Comparison of ENCODE assay signal across 12 cellular contexts in the genomic region with DNA sequence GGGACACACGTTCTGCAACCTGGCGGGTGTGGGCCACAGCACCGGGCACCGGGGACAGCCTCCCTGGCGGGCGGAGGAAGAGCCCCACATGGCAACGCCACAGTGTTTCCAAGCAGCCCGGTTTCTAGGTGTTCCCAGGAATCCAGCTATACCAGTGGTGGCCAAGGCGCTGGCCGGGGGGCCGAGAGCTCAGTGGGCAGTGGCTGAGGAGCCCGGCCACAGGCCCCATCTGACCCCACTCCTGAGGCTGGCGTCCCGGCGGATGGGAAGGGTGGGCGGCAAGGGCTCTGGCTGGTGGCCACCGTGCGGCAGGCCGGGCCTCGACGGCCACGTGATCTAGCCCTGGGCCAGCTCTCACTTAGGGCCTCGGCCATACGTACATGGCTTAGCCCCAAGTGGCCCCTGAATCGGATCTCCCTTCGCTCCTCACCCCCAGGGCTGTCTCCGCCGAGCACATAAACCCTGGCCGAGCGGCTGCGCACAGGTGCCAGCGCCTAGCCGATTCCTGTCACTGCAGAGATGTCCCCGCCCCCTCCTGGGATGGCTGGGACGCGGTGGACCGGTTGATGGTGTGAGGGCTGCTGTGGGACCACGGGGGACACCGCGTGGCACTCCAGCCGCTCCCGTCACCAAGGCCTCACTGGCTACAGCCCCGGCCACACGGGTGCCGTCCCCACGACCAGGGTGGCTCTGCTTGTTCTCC.
A peak's percentile ranks its signal among the peaks of the same experiment; 100 is the strongest.
DNase-seq lines count a peak whose midpoint lies in the region; ATAC-seq and TF ChIP-seq lines count a peak whose summit lies in the region.
"Had no signal": no experiment of that assay in that cellular context is flagged by ENCODE, and none has a peak within 500 bp of the region (broad histone marks: within the 10 kb centered on the region; RNA-seq: fewer than 3 reads in every experiment).

No MANE protein-coding gene starts in this region.

- no peaks in the 10 kb centered on the region for H3K36me3 ChIP-seq in CD8-positive, alpha-beta T cell (ENCODE audit: insufficient read depth, low read length)
- H3K36me3 ChIP-seq in body of pancreas (replicated peaks in 1 of 2; ENCODE audit: insufficient read depth in 1 of 2, low read depth in 2 of 2) = no peaks in the 10 kb centered on the region

- no peak overlapping the region for H3K27ac Mint-ChIP-seq in CD8-positive, alpha-beta T cell
- H3K27ac Mint-ChIP-seq in stimulated activated memory B cell treated with anti-CD40 and anti-IgM and Interleukin-4, amounts not matched to agents 10 μg/mL and 1 μg/mL and 100 μg/mL, for 72 hours = no peak overlapping the region

- H3K36me3 Mint-ChIP-seq in CD8-positive, alpha-beta T cell = no peaks in the 10 kb centered on the region
- H3K36me3 Mint-ChIP-seq in stimulated activated memory B cell treated with anti-CD40 and anti-IgM and Interleukin-4, amounts not matched to agents 10 μg/mL and 1 μg/mL and 100 μg/mL, for 72 hours = no peaks in the 10 kb centered on the region
- H3K36me3 Mint-ChIP-seq: CD4-positive, CD25-positive, alpha-beta regulatory T cell had no signal

- peaks cover 9% of the 10 kb centered on the region for H3K27me3 Mint-ChIP-seq in CD8-positive, alpha-beta T cell (ENCODE audit: low read depth)
- peaks cover 11% of the 10 kb centered on the region for H3K27me3 Mint-ChIP-seq in stimulated activated memory B cell treated with anti-CD40 and anti-IgM and Interleukin-4, amounts not matched to agents 10 μg/mL and 1 μg/mL and 100 μg/mL, for 72 hours

- H3K4me3 Mint-ChIP-seq in CD8-positive, alpha-beta T cell = no peak overlapping the region
- H3K4me3 Mint-ChIP-seq in stimulated activated memory B cell treated with anti-CD40 and anti-IgM and Interleukin-4, amounts not matched to agents 10 μg/mL and 1 μg/mL and 100 μg/mL, for 72 hours = no peak overlapping the region
- H3K4me3 Mint-ChIP-seq: CD4-positive, CD25-positive, alpha-beta regulatory T cell had no signal

- POLR2A ChIA-PET in CD8-positive, alpha-beta T cell (lab: Charles Lee) = no interaction called here

- CTCF ChIA-PET in CD8-positive, alpha-beta T cell (lab: Charles Lee) = interaction anchor here (0.9 kb wide), 1 partner anchor 157 kb away, joined by 3 read pairs; no protein-coding TSS in a partner anchor

- peaks cover 11% of the 10 kb centered on the region for H3K4me1 Mint-ChIP-seq in CD8-positive, alpha-beta T cell (ENCODE audit: low read depth)
- peaks cover 11% of the 10 kb centered on the region for H3K4me1 Mint-ChIP-seq in stimulated activated memory B cell treated with anti-CD40 and anti-IgM and Interleukin-4, amounts not matched to agents 10 μg/mL and 1 μg/mL and 100 μg/mL, for 72 hours

- no peaks in the 10 kb centered on the region for H3K27me3 ChIP-seq in CD8-positive, alpha-beta T cell (ENCODE audit: insufficient read depth, low read length)
- H3K27me3 ChIP-seq in body of pancreas = no peaks in the 10 kb centered on the region

- no peak for TF ChIP-seq CTCF in CD8-positive, alpha-beta T cell (IDR thresholded peaks at IDR 0.05)
- no peak for TF ChIP-seq CTCF in body of pancreas (IDR thresholded peaks at IDR 0.05)

- H3K4me3 ChIP-seq in CD8-positive, alpha-beta T cell (ENCODE audit: low read depth, low read length) = no peak overlapping the region
- H3K4me3 ChIP-seq in body of pancreas = no peak overlapping the region

- intact Hi-C loops in CD8-positive, alpha-beta T cell (cut with DNase I, micrococcal nuclease) = no loop called here
- intact Hi-C loops in body of pancreas (cut with DNase I) (no loop called here), sciatic nerve (cut with DNase I) (no loop called here)

- no peaks in the 10 kb centered on the region for H3K9me3 Mint-ChIP-seq in CD8-positive, alpha-beta T cell
- H3K9me3 Mint-ChIP-seq in stimulated activated memory B cell treated with anti-CD40 and anti-IgM and Interleukin-4, amounts not matched to agents 10 μg/mL and 1 μg/mL and 100 μg/mL, for 72 hours = peaks cover 4% of the 10 kb centered on the region

- 66 to 89% methylated on average over 5 to 44 of the region's 46 CpGs for WGBS in body of pancreas, 2 donors

- no peak overlapping the region for H3K27ac ChIP-seq in CD8-positive, alpha-beta T cell (ENCODE audit: low read depth, low read length)
- H3K27ac ChIP-seq in body of pancreas = peak overlapping the region; percentile 22 to 69 (median 56)

- no peaks in the 10 kb centered on the region for H3K9me3 ChIP-seq in CD8-positive, alpha-beta T cell (ENCODE audit: low read length)
- H3K9me3 ChIP-seq in body of pancreas = no peaks in the 10 kb centered on the region

- no peak for TF ChIP-seq POLR2A in body of pancreas (IDR thresholded peaks at IDR 0.05)

- no peak for DNase-seq in CD8-positive, alpha-beta T cell
- DNase-seq in body of pancreas = peak in 3 of 4 donors; percentile 44 to 57 (median 53)
- DNase-seq in kidney tubule cell (ENCODE audit: low spot score) = peak; percentile 63
- DNase-seq in sciatic nerve (ENCODE audit: low spot score) = no peak
- no peak for DNase-seq in cerebellum (ENCODE audit: low spot score)
- no peak for DNase-seq in GM19238 (ENCODE audit: insufficient read length, low spot score)
- DNase-seq: CD4-positive, CD25-positive, alpha-beta regulatory T cell; cerebellar nuclear complex; stimulated activated naive CD4-positive, alpha-beta T cell; T-helper 1 cell had no signal

- ATAC-seq in CD8-positive, alpha-beta T cell = peak; percentile 7
- ATAC-seq in body of pancreas (peak; percentile 61), sciatic nerve (peak; percentile 46), GM19463 (IDR thresholded peaks at IDR 0.05; ENCODE audit: unreplicated experiment) (no peak)
- ATAC-seq in stimulated activated memory B cell treated with anti-CD40 and anti-IgM and Interleukin-4, amounts not matched to agents 10 μg/mL and 1 μg/mL and 100 μg/mL, for 72 hours = no peak

- H3K4me1 ChIP-seq in CD8-positive, alpha-beta T cell (ENCODE audit: insufficient read depth, low read length) = peaks cover 27% of the 10 kb centered on the region
- peaks cover 21% of the 10 kb centered on the region for H3K4me1 ChIP-seq in body of pancreas

Comparison
In these comparisons a context has a peak if more than half of its experiments do, and no peak if none do; other contexts are left out.
1. ATAC-seq: peak in CD8-positive, alpha-beta T cell (single experiment), body of pancreas (single experiment) and sciatic nerve (single experiment); none in stimulated activated memory B cell treated with anti-CD40 and anti-IgM and Interleukin-4, amounts not matched to agents 10 μg/mL and 1 μg/mL and 100 μg/mL, for 72 hours (single experiment) and GM19463 (single experiment).
2. DNase-seq: peak in body of pancreas (3 of 4) and kidney tubule cell (single experiment); none in CD8-positive, alpha-beta T cell (0 of 7), sciatic nerve (single experiment), cerebellum (single experiment) and GM19238 (single experiment).